In genomic region chr1:229508823-229509337, GRCh38 we compare ENCODE assay signal across 8 cellular contexts. TPM values are rescaled to one million over a fixed set of nuclear protein-coding genes. Genes with fewer than 3 reads are reported as not detected.
DNase-seq lines count a peak whose midpoint lies in the region; ATAC-seq and TF ChIP-seq lines count a peak whose summit lies in the region.

No MANE protein-coding gene starts in this region.

- no peaks in the 10 kb centered on the region for H3K9me3 Mint-ChIP-seq in activated CD8-positive, alpha-beta memory T cell treated with anti-CD3 and anti-CD28 coated beads, Interleukin-2, amount 10 ng/mL, durations not matched to agents 7 days and 5 days (ENCODE audit: low read depth)

- peaks cover 24% of the 10 kb centered on the region for H3K79me2 ChIP-seq in smooth muscle cell (ENCODE audit: low read depth)

- no peaks in the 10 kb centered on the region for H4K20me1 ChIP-seq in smooth muscle cell (ENCODE audit: low read depth)

- H3K9ac ChIP-seq in smooth muscle cell (ENCODE audit: low read depth) = peak overlapping the region; percentile 97

- peaks cover 2% of the 10 kb centered on the region for H3F3A ChIP-seq in smooth muscle cell (ENCODE audit: low read depth)

- ATAC-seq in activated CD8-positive, alpha-beta memory T cell treated with anti-CD3 and anti-CD28 coated beads, Interleukin-2, amount 10 ng/mL, durations not matched to agents 7 days and 5 days = no peak

- peak overlapping the region; percentile 89 for H3K4me3 Mint-ChIP-seq in activated CD8-positive, alpha-beta memory T cell treated with anti-CD3 and anti-CD28 coated beads, Interleukin-2, amount 10 ng/mL, durations not matched to agents 7 days and 5 days

- H3K4me3 ChIP-seq in right atrium auricular region = peak overlapping the region; percentile 99 to 100
- peak overlapping the region; percentile 97 for H3K4me3 ChIP-seq in smooth muscle cell

- peaks cover 9% of the 10 kb centered on the region for H3K36me3 ChIP-seq in right atrium auricular region
- H3K36me3 ChIP-seq in smooth muscle cell (ENCODE audit: low read depth) = no peaks in the 10 kb centered on the region

- H3K9me3 ChIP-seq in right atrium auricular region = no peaks in the 10 kb centered on the region
- H3K9me3 ChIP-seq in smooth muscle cell (replicated peaks; ENCODE audit: low read depth) = no peaks in the 10 kb centered on the region

- H3K4me2 ChIP-seq in smooth muscle cell = peak overlapping the region; percentile 95

- peaks cover 2% of the 10 kb centered on the region for H3K36me3 Mint-ChIP-seq in activated CD8-positive, alpha-beta memory T cell treated with anti-CD3 and anti-CD28 coated beads, Interleukin-2, amount 10 ng/mL, durations not matched to agents 7 days and 5 days

- H3K4me1 ChIP-seq in right atrium auricular region = peaks cover 0 to 18% of the 10 kb centered on the region in 2 donors
- H3K4me1 ChIP-seq in smooth muscle cell (ENCODE audit: low read depth) = peaks cover 5% of the 10 kb centered on the region

- CTCF ChIA-PET in activated CD8-positive, alpha-beta memory T cell treated with anti-CD3 and anti-CD28 coated beads, Interleukin-2, amount 10 ng/mL, durations not matched to agents 7 days and 5 days (lab: Charles Lee) = interaction anchor here (0.5 to 1.9 kb wide), 7 partner anchors 8 to 254 kb away, joined by 3 to 6 read pairs (median 5); no protein-coding TSS in a partner anchor

- peaks cover 2% of the 10 kb centered on the region for H3K27me3 Mint-ChIP-seq in activated CD8-positive, alpha-beta memory T cell treated with anti-CD3 and anti-CD28 coated beads, Interleukin-2, amount 10 ng/mL, durations not matched to agents 7 days and 5 days

- peak overlapping the region; percentile 94 for H3K27ac Mint-ChIP-seq in activated CD8-positive, alpha-beta memory T cell treated with anti-CD3 and anti-CD28 coated beads, Interleukin-2, amount 10 ng/mL, durations not matched to agents 7 days and 5 days

- no peaks in the 10 kb centered on the region for H3K27me3 ChIP-seq in right atrium auricular region
- H3K27me3 ChIP-seq in smooth muscle cell (ENCODE audit: low read depth) = no peaks in the 10 kb centered on the region

- no peak for TF ChIP-seq CTCF in right atrium auricular region (IDR thresholded peaks at IDR 0.05)
- TF ChIP-seq CTCF in smooth muscle cell (IDR thresholded peaks at IDR 0.05; ENCODE audit: borderline replicate concordance, insufficient read depth, poor library complexity, severe bottlenecking) = no peak

- peak overlapping the region; percentile 88 to 98 for H3K27ac ChIP-seq in right atrium auricular region
- peak overlapping the region; percentile 98 for H3K27ac ChIP-seq in smooth muscle cell (ENCODE audit: low read depth)

- peaks cover 29% of the 10 kb centered on the region for H3K4me1 Mint-ChIP-seq in activated CD8-positive, alpha-beta memory T cell treated with anti-CD3 and anti-CD28 coated beads, Interleukin-2, amount 10 ng/mL, durations not matched to agents 7 days and 5 days

- H2AFZ ChIP-seq in smooth muscle cell (ENCODE audit: low read depth) = peak overlapping the region; percentile 94

- 85% methylated on average over 7 of the region's 7 CpGs for WGBS in smooth muscle cell (ENCODE audit: low lambda C conversion rate)

- no peak for DNase-seq in activated CD8-positive, alpha-beta memory T cell treated with anti-CD3 and anti-CD28 coated beads, Interleukin-2, amount 10 ng/mL, durations not matched to agents 7 days and 5 days
- DNase-seq in activated CD8-positive, alpha-beta memory T cell treated with anti-CD3 and anti-CD28 coated beads, Interleukin-2, amount 50 U/mL, for 4 hours = no peak
- peak; percentile 28 to 35 for DNase-seq in activated T-cell treated with anti-CD3 and anti-CD28 coated beads, Interleukin-2, amount 50 U/mL, for 48 hours
- DNase-seq in right atrium auricular region (ENCODE audit: low spot score) (no peak), smooth muscle cell (lab: John Stamatoyannopoulos, UW; ENCODE audit: unreplicated experiment) (no peak), middle frontal gyrus (ENCODE audit: extremely low spot score, low spot score) (no peak), NCI-H446 treated with DMSO at 0.1 percent for 48 hours (lab: John Stamatoyannopoulos, UW) (no peak), HuH-7.5 (ENCODE audit: low spot score) (no peak)

RNA-seq across cellular contexts. Expression of gene NUP133, which starts 0.7 kb away (rescaled TPM):
- 10 to 100 TPM; 43.1 to 45.4 TPM for total RNA-seq in activated CD8-positive, alpha-beta memory T cell treated with anti-CD3 and anti-CD28 coated beads, Interleukin-2, amount 10 ng/mL, durations not matched to agents 7 days and 5 days
- total RNA-seq in right atrium auricular region (10 to 100 TPM; 19.7 to 21.0 TPM), smooth muscle cell (40.0 and 54.8 TPM in 2 replicates)
- 14.6 and 15.5 TPM in 2 replicates for polyA plus RNA-seq in smooth muscle cell

RNA-seq across cellular contexts. Expression of gene ABCB10, which starts 49.6 kb away (rescaled TPM):
- 10 to 100 TPM; 35.0 to 39.8 TPM for total RNA-seq in activated CD8-positive, alpha-beta memory T cell treated with anti-CD3 and anti-CD28 coated beads, Interleukin-2, amount 10 ng/mL, durations not matched to agents 7 days and 5 days
- total RNA-seq in right atrium auricular region (1 to 10 TPM; 8.6 to 9.2 TPM), smooth muscle cell (14.2 and 18.4 TPM in 2 replicates)
- polyA plus RNA-seq in smooth muscle cell = 7.1 and 10.3 TPM in 2 replicates

Comparison
In these comparisons a context has a peak if more than half of its experiments do, and no peak if none do; other contexts are left out.
1. DNase-seq: peak in activated T-cell treated with anti-CD3 and anti-CD28 coated beads, Interleukin-2, amount 50 U/mL, for 48 hours (2 of 2); none in activated CD8-positive, alpha-beta memory T cell treated with anti-CD3 and anti-CD28 coated beads, Interleukin-2, amount 10 ng/mL, durations not matched to agents 7 days and 5 days (single experiment), activated CD8-positive, alpha-beta memory T cell treated with anti-CD3 and anti-CD28 coated beads, Interleukin-2, amount 50 U/mL, for 4 hours (single experiment), right atrium auricular region (single experiment), smooth muscle cell (single experiment), middle frontal gyrus (single experiment), NCI-H446 treated with DMSO at 0.1 percent for 48 hours (single experiment) and HuH-7.5 (single experiment).